8 cellular contexts compared by ENCODE assay signal in the genomic region with DNA sequence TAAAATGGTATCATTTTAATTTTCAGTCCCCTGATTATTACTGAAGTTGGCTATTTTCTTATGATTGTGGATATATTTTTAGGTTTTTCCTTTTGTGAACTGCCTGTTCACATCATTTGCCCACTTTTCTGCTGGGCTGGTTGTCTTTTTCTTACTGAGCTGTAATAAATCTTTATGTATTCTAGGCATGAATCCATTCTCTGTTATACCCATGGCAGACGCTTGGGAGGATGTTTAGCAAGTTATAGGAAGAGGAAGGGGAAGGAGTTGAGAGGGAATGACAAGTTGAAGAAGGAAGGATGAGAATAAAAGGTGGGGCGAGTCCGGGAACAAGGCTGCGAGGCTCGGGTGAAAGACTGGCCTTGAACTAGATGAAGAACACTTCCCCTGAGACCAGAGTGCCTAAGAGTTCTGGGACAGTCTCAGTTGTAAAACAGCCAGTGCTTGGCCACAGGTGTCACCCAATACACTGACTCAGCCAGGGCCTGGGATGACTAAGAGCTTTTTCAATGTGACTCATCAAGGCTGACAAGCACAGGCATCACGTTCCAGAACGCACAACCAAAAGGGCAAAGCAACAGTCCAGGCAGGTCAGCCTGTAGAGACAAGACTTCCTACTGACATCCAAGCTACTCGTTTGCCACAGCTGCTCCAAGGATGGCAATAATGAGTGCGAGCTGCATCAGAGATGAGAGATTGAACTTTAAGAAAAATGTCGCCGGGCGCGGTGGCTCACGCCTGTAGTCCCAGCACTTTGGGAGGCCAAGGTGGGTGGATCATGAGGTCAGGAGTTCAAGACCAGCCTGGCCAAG. TPM values are rescaled to one million over a fixed set of nuclear protein-coding genes. Genes with fewer than 3 reads are reported as not detected.
DNase-seq lines count a peak whose midpoint lies in the region; ATAC-seq and TF ChIP-seq lines count a peak whose summit lies in the region.

No MANE protein-coding gene starts in this region.

- peak; percentile 78 for ATAC-seq in GM18907 (IDR thresholded peaks at IDR 0.05; ENCODE audit: unreplicated experiment)
- peak; percentile 83 for ATAC-seq in HG03139 (IDR thresholded peaks at IDR 0.05; ENCODE audit: unreplicated experiment)

- no peaks in the 10 kb centered on the region for H3K36me3 ChIP-seq in osteoblast (ENCODE audit: insufficient read depth, low read length)

- peak overlapping the region; percentile 43 for H3K4me2 ChIP-seq in osteoblast (ENCODE audit: insufficient read depth, low read length)

- DNase-seq in AG08395 (ENCODE audit: low spot score): peak; percentile 94
- DNase-seq in SHP77 (lab: John Stamatoyannopoulos, UW): peak; percentile 51 to 59
- peak; percentile 98 for DNase-seq in MCF 10A (ENCODE audit: unreplicated experiment)
- peak; percentile 94 for DNase-seq in osteoblast (ENCODE audit: insufficient read length, low spot score, missing footprints)
- no peak for DNase-seq in DMS79 (lab: John Stamatoyannopoulos, UW)
- DNase-seq in GOT3 (lab: John Stamatoyannopoulos, UW): no peak

- H3K4me1 ChIP-seq in osteoblast (ENCODE audit: insufficient read depth, low read length): peaks cover 18% of the 10 kb centered on the region

- CTCF ChIA-PET in MCF 10A (lab: Yijun Ruan, JAX): interaction anchor here (0.6 to 1.5 kb wide), 4 partner anchors 11 to 491 kb away, joined by 3 to 8 read pairs (median 4); no protein-coding TSS in a partner anchor

- H4K20me1 ChIP-seq in osteoblast (ENCODE audit: insufficient read depth, low read length): peaks cover 6% of the 10 kb centered on the region

- POLR2A ChIA-PET in MCF 10A (lab: Yijun Ruan, JAX): interaction anchor here (1.0 to 4.0 kb wide), 12 partner anchors 10 to 163 kb away, joined by 3 to 46 read pairs (median 6); partner anchors contain the start of genes PC and SYT12

- intact Hi-C loops in MCF 10A (cut with micrococcal nuclease): loop anchor here (5.0 kb wide), 1 partner anchor 65 kb away; the partner anchor contains the start of gene PC

- H3K27me3 Mint-ChIP-seq in MCF 10A (ENCODE audit: insufficient read depth, unreplicated experiment): no peaks in the 10 kb centered on the region

- no peak overlapping the region for H2AFZ ChIP-seq in osteoblast (ENCODE audit: low read length)

- no peaks in the 10 kb centered on the region for H3K79me2 ChIP-seq in osteoblast (ENCODE audit: insufficient read depth, low read length)

- no peaks in the 10 kb centered on the region for H3K9me3 ChIP-seq in osteoblast (ENCODE audit: low read depth, low read length)

- H3K27me3 ChIP-seq in osteoblast (ENCODE audit: insufficient read depth, low read length): no peaks in the 10 kb centered on the region

- BruUV-seq in MCF 10A (replicated peaks; lab: Mats Ljungman, UMichigan): no TSS peak

- H3K4me3 Mint-ChIP-seq in MCF 10A (ENCODE audit: unreplicated experiment): peak overlapping the region; percentile 61

- peaks cover 23% of the 10 kb centered on the region for H3K4me1 Mint-ChIP-seq in MCF 10A (ENCODE audit: insufficient read depth, unreplicated experiment)

- TF ChIP-seq CTCF in MCF 10A (IDR thresholded peaks at IDR 0.05; ENCODE audit: unreplicated experiment) (no peak), osteoblast (IDR thresholded peaks at IDR 0.05; ENCODE audit: extremely low read depth, low read depth, low read length) (no peak)

- no peaks in the 10 kb centered on the region for H3K9me3 Mint-ChIP-seq in MCF 10A (ENCODE audit: unreplicated experiment)

- peak overlapping the region; percentile 92 for H3K27ac Mint-ChIP-seq in MCF 10A (ENCODE audit: low read depth, unreplicated experiment)

- H3K36me3 Mint-ChIP-seq in MCF 10A (ENCODE audit: insufficient read depth, unreplicated experiment): peaks cover 7% of the 10 kb centered on the region

- H3K27ac ChIP-seq in osteoblast (ENCODE audit: low read depth, low read length): peak overlapping the region; percentile 74

- no peak overlapping the region for H3K4me3 ChIP-seq in osteoblast (ENCODE audit: insufficient read depth, low read length)

RNA-seq across cellular contexts. Expression of gene LRFN4, which starts 35.2 kb away (rescaled TPM):
- 30.4 and 39.9 TPM in 2 replicates for total RNA-seq in MCF 10A (2022)
- 15.9 and 16.3 TPM in 2 replicates for total RNA-seq in osteoblast

RNA-seq across cellular contexts. Expression of gene RCE1, which starts 48.8 kb away (rescaled TPM):
- total RNA-seq in MCF 10A (2022) (23.3 and 27.7 TPM in 2 replicates), osteoblast (11.5 and 18.1 TPM in 2 replicates)

Comparison
In these comparisons a context has a peak if more than half of its experiments do, and no peak if none do; other contexts are left out.
1. DNase-seq: peak in AG08395 (single experiment), SHP77 (2 of 2), MCF 10A (single experiment) and osteoblast (single experiment); none in DMS79 (single experiment) and GOT3 (single experiment).